8 cellular contexts compared by ENCODE assay signal in genomic region chr12:124727244-124727673, GRCh38.
A peak's percentile ranks its signal among the peaks of the same experiment; 100 is the strongest.
DNase-seq lines count a peak whose midpoint lies in the region; ATAC-seq, FAIRE-seq and TF ChIP-seq lines count a peak whose summit lies in the region.

No MANE protein-coding gene starts in this region.

- no peak for FAIRE-seq in GM19239 (lab: Jason Lieb, UNC)

- no peak for TF ChIP-seq CTCF in fibroblast of villous mesenchyme (IDR thresholded peaks at IDR 0.05; ENCODE audit: insufficient read depth, low read depth, low read length)

- no peak overlapping the region for H3K4me3 ChIP-seq in fibroblast of villous mesenchyme (ENCODE audit: low read depth, low read length)

- no peak for ATAC-seq in GM18519 (IDR thresholded peaks at IDR 0.05; ENCODE audit: low FRiP score, unreplicated experiment)

- intact Hi-C loops in posterior vena cava (cut with DNase I), result no loop called here

- peak; percentile 39 for DNase-seq in GM19239 (ENCODE audit: insufficient read length, low spot score)
- peak; percentile 88 for DNase-seq in RPMI8226
- DNase-seq in fibroblast of villous mesenchyme (ENCODE audit: low read depth), result peak; percentile 42
- DNase-seq in posterior vena cava (ENCODE audit: low spot score), result peak; percentile 95
- no peak for DNase-seq in cerebellum (ENCODE audit: low spot score)
- no peak for DNase-seq in NCI-H524 (lab: John Stamatoyannopoulos, UW)
- DNase-seq in NCI-H187 (lab: John Stamatoyannopoulos, UW), result no peak

Comparison
In these comparisons a context has a peak if more than half of its experiments do, and no peak if none do; other contexts are left out.
1. DNase-seq: peak in GM19239 (single experiment), RPMI8226 (single experiment), fibroblast of villous mesenchyme (single experiment) and posterior vena cava (single experiment); none in cerebellum (single experiment), NCI-H524 (0 of 2) and NCI-H187 (0 of 2).